In the genomic region with DNA sequence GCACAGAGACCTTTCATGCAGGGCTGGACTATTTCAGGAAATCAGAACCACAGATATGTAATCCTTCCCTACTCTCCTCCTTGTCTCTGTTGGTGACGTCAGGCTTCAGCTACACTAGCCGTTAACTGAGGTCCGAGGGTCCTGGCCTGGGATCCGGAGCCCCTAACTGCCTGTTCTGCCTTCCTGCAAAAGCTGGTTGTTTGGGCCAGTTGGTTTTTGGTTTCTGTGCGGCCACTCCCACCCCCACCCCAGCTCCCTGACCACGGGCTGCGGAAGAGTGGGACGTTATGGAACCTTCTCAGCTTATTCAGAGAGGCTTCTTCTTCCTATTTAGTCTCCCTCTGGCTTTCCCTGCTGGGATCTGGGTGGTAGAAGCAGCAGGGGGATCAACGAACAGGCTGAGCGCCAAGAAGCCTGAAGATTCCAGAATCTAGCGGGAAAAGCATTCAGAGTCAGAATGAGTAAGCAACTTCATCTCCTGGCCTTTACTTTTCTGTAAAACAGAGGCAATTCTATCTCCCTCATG, we compare ENCODE assay signal across 12 cellular contexts. TPM values are rescaled to one million over a fixed set of nuclear protein-coding genes. Genes with fewer than 3 reads are reported as not detected.
DNase-seq lines count a peak whose midpoint lies in the region; ATAC-seq and TF ChIP-seq lines count a peak whose summit lies in the region.
"Had no signal": no experiment of that assay in that cellular context is flagged by ENCODE, and none has a peak within 500 bp of the region (broad histone marks: within the 10 kb centered on the region; RNA-seq: fewer than 3 reads in every experiment).

No MANE protein-coding gene starts in this region.

- no peaks in the 10 kb centered on the region for H3K36me3 Mint-ChIP-seq in H9 (ENCODE audit: insufficient read depth in 1 of 3, low read depth in 3 of 3)
- H3K36me3 Mint-ChIP-seq in activated naive CD8-positive, alpha-beta T cell treated with anti-CD3 and anti-CD28 coated beads, Interleukin-2, amount 50 U/mL, for 24 hours (ENCODE audit: low read depth): no peaks in the 10 kb centered on the region
- H3K36me3 Mint-ChIP-seq: activated naive CD8-positive, alpha-beta T cell treated with anti-CD3 and anti-CD28 coated beads, Interleukin-2, amount 10 ng/mL, durations not matched to agents 7 days and 5 days; CD14-positive monocyte; naive B cell had no signal

- no peak for ATAC-seq in left lung
- ATAC-seq in HG03196 (IDR thresholded peaks at IDR 0.05; ENCODE audit: unreplicated experiment): no peak
- no peak for ATAC-seq in GM21423 (IDR thresholded peaks at IDR 0.05; ENCODE audit: unreplicated experiment)
- ATAC-seq in activated naive CD8-positive, alpha-beta T cell treated with anti-CD3 and anti-CD28 coated beads, Interleukin-2, amount 50 U/mL, for 24 hours: no peak

- TF ChIP-seq CTCF in H9 (conservative IDR thresholded peaks at IDR 0.05): no peak
- TF ChIP-seq CTCF in left lung (IDR thresholded peaks at IDR 0.05): no peak

- H2BK12ac ChIP-seq in H9 (ENCODE audit: insufficient read length, low read depth, low read length): no peak overlapping the region

- H3K27me3 ChIP-seq in H9 (ENCODE audit: insufficient read depth, low read length) (no peaks in the 10 kb centered on the region), left lung (no peaks in the 10 kb centered on the region), skeletal muscle tissue (ENCODE audit: control insufficient read depth in 3 of 3, insufficient read depth in 3 of 3, low read length in 3 of 3) (no peaks in the 10 kb centered on the region)

- no peak overlapping the region for H3K23ac ChIP-seq in H9 (ENCODE audit: insufficient read length, low read depth, low read length)

- no peak overlapping the region for H3K4me3 Mint-ChIP-seq in H9
- H3K4me3 Mint-ChIP-seq in activated naive CD8-positive, alpha-beta T cell treated with anti-CD3 and anti-CD28 coated beads, Interleukin-2, amount 50 U/mL, for 24 hours: no peak overlapping the region
- H3K4me3 Mint-ChIP-seq: activated naive CD8-positive, alpha-beta T cell treated with anti-CD3 and anti-CD28 coated beads, Interleukin-2, amount 10 ng/mL, durations not matched to agents 7 days and 5 days; CD14-positive monocyte had no signal

- no peak overlapping the region for H3K18ac ChIP-seq in H9 (ENCODE audit: insufficient read length, low read depth, low read length)

- no peak overlapping the region for H4K8ac ChIP-seq in H9 (replicated peaks; ENCODE audit: insufficient read length, low read depth, low read length)

- no peak overlapping the region for H2BK15ac ChIP-seq in H9 (ENCODE audit: low read depth, low read length)

- H3K9me3 ChIP-seq in H9 (ENCODE audit: control insufficient read depth, low read depth, low read length) (no peaks in the 10 kb centered on the region), left lung (no peaks in the 10 kb centered on the region), skeletal muscle tissue (ENCODE audit: control insufficient read depth in 3 of 3, low read length in 3 of 3) (no peaks in the 10 kb centered on the region)

- H4K5ac ChIP-seq in H9 (ENCODE audit: insufficient read length, low read depth, low read length): no peak overlapping the region

- no peak overlapping the region for H2AFZ ChIP-seq in H9 (ENCODE audit: low read length)

- no peak overlapping the region for H3K4ac ChIP-seq in H9 (ENCODE audit: low read depth, low read length)

- H3K14ac ChIP-seq in H9 (ENCODE audit: insufficient read depth, low read length): no peak overlapping the region

- H3K9me3 Mint-ChIP-seq in H9: no peaks in the 10 kb centered on the region
- H3K9me3 Mint-ChIP-seq in activated naive CD8-positive, alpha-beta T cell treated with anti-CD3 and anti-CD28 coated beads, Interleukin-2, amount 50 U/mL, for 24 hours: no peaks in the 10 kb centered on the region
- H3K9me3 Mint-ChIP-seq: activated naive CD8-positive, alpha-beta T cell treated with anti-CD3 and anti-CD28 coated beads, Interleukin-2, amount 10 ng/mL, durations not matched to agents 7 days and 5 days; CD14-positive monocyte; naive B cell had no signal

- DNase-seq in H9 (no peak), caudate nucleus (lab: John Stamatoyannopoulos, UW) (peak in 1 of 61 donors; percentile 20), left lung (no peak), SK-N-DZ (ENCODE audit: low spot score) (no peak)
- DNase-seq in activated naive CD8-positive, alpha-beta T cell treated with anti-CD3 and anti-CD28 coated beads, Interleukin-2, amount 50 U/mL, for 24 hours: no peak
- DNase-seq: activated naive CD8-positive, alpha-beta T cell treated with anti-CD3 and anti-CD28 coated beads, Interleukin-2, amount 10 ng/mL, durations not matched to agents 7 days and 5 days; naive B cell; stimulated activated CD8-positive, alpha-beta memory T cell treated with anti-CD3 and anti-CD28 coated beads, Interleukin-4, amount 100 ng/mL, for 48 hours had no signal

- no peak overlapping the region for H3T11ph ChIP-seq in H9 (ENCODE audit: low read length)

- no peak overlapping the region for H3K27ac ChIP-seq in H9 (ENCODE audit: insufficient read length, low read depth, low read length)
- H3K27ac ChIP-seq in caudate nucleus (ENCODE audit: low read depth, low read length): peak overlapping the region; percentile 70
- H3K27ac ChIP-seq in left lung: peak overlapping the region; percentile 23 to 65
- peak overlapping the region; percentile 71 for H3K27ac ChIP-seq in skeletal muscle tissue (ENCODE audit: low read depth, low read length)

- H3K36me3 ChIP-seq in left lung: no peaks in the 10 kb centered on the region
- H3K36me3 ChIP-seq in skeletal muscle tissue (ENCODE audit: control insufficient read depth in 3 of 3, insufficient read depth in 3 of 3, low read length in 3 of 3): no peaks in the 10 kb centered on the region

- H3K4me1 ChIP-seq in H9 (ENCODE audit: insufficient read depth, low read length): peaks cover 2% of the 10 kb centered on the region; the same call in 1 of the 2 replicates
- peaks cover 12 to 13% of the 10 kb centered on the region in 2 donors for H3K4me1 ChIP-seq in left lung
- peaks cover 21 to 31% (median 30%) of the 10 kb centered on the region in 3 donors for H3K4me1 ChIP-seq in skeletal muscle tissue (ENCODE audit: control insufficient read depth in 3 of 3, insufficient read depth in 3 of 3, low read length in 3 of 3)

- H3K9ac ChIP-seq in H9 (ENCODE audit: extremely low read depth, insufficient read length, low read length) (no peak overlapping the region), skeletal muscle tissue (ENCODE audit: low read depth in 1 of 3, low read length in 3 of 3) (peak overlapping the region in 2 of 3 donors; percentile 5 to 11)

- no peaks in the 10 kb centered on the region for H3K79me1 ChIP-seq in H9 (ENCODE audit: insufficient read depth, low read depth, low read length, poor library complexity, severe bottlenecking)

- H3K4me3 ChIP-seq in left lung (no peak overlapping the region), skeletal muscle tissue (ENCODE audit: low read length in 3 of 3) (no peak overlapping the region)

- WGBS in H9 (ENCODE audit: extremely low coverage, insufficient read length, low lambda C conversion rate): no CpG with 5 or more reads among the region's 11 CpGs

- no peak overlapping the region for H2BK5ac ChIP-seq in H9 (ENCODE audit: insufficient read length, low read length)

- H3K27ac Mint-ChIP-seq in H9: peak overlapping the region in 2 of 3 experiments; percentile 69 to 72; a peak in 3 of 7 replicates
- H3K27ac Mint-ChIP-seq in activated naive CD8-positive, alpha-beta T cell treated with anti-CD3 and anti-CD28 coated beads, Interleukin-2, amount 50 U/mL, for 24 hours: no peak overlapping the region
- H3K27ac Mint-ChIP-seq: activated naive CD8-positive, alpha-beta T cell treated with anti-CD3 and anti-CD28 coated beads, Interleukin-2, amount 10 ng/mL, durations not matched to agents 7 days and 5 days; naive B cell had no signal

- no peak overlapping the region for H2BK120ac ChIP-seq in H9 (ENCODE audit: low read depth, low read length, poor library complexity, severe bottlenecking)

- no peaks in the 10 kb centered on the region for H3K23me2 ChIP-seq in H9 (ENCODE audit: insufficient read length, low read depth, low read length, poor library complexity, severe bottlenecking)

- no peaks in the 10 kb centered on the region for H4K20me1 ChIP-seq in H9 (ENCODE audit: control insufficient read depth, insufficient read depth, insufficient read length)

- H3K79me2 ChIP-seq in H9 (ENCODE audit: insufficient read depth, low read length): no peaks in the 10 kb centered on the region

- H3K4me1 Mint-ChIP-seq in H9: peaks cover 31 to 48% of the 10 kb centered on the region in 2 experiments
- no peaks in the 10 kb centered on the region for H3K4me1 Mint-ChIP-seq in activated naive CD8-positive, alpha-beta T cell treated with anti-CD3 and anti-CD28 coated beads, Interleukin-2, amount 50 U/mL, for 24 hours
- H3K4me1 Mint-ChIP-seq: activated naive CD8-positive, alpha-beta T cell treated with anti-CD3 and anti-CD28 coated beads, Interleukin-2, amount 10 ng/mL, durations not matched to agents 7 days and 5 days; CD14-positive monocyte; naive B cell had no signal

- no peak overlapping the region for H3K56ac ChIP-seq in H9 (ENCODE audit: insufficient read length, low read depth, low read length)

- no peak overlapping the region for H2AK5ac ChIP-seq in H9 (ENCODE audit: insufficient read length, low read length)

- no peak overlapping the region for H3K4me2 ChIP-seq in H9 (ENCODE audit: insufficient read depth, insufficient read length, low read length)

- intact Hi-C loops in left lung (cut with DNase I): no loop called here

- no peak overlapping the region for H4K91ac ChIP-seq in H9 (ENCODE audit: insufficient read length, low read depth, low read length)

- H3K27me3 Mint-ChIP-seq in H9 (ENCODE audit: low read depth): peaks cover 1% of the 10 kb centered on the region; the same call in 1 of the 2 replicates
- no peaks in the 10 kb centered on the region for H3K27me3 Mint-ChIP-seq in activated naive CD8-positive, alpha-beta T cell treated with anti-CD3 and anti-CD28 coated beads, Interleukin-2, amount 50 U/mL, for 24 hours

- no peak overlapping the region for H2BK20ac ChIP-seq in H9 (ENCODE audit: low read depth, low read length, poor library complexity, severe bottlenecking)

RNA-seq across cellular contexts. Expression of gene ROCK2, which starts 49.3 kb away (rescaled TPM):
- total RNA-seq in H9 (2021) (33.2 and 35.1 TPM in 2 replicates), left lung (10 to 100 TPM; 49.4 to 59.0 TPM), skeletal muscle tissue (37.1 TPM)
- polyA plus RNA-seq in SK-N-DZ (2014; cell fraction: cytosol; rRNA removed): 7.4 and 7.6 TPM in 2 replicates
- 4.8 and 6.4 TPM in 2 replicates for polyA plus RNA-seq in SK-N-DZ (2014; cell fraction: nucleus; rRNA removed)
